Comparison of ENCODE assay signal across 8 cellular contexts in genomic region chr4:121096629-121097028, GRCh38. TPM values are rescaled to one million over a fixed set of nuclear protein-coding genes. Genes with fewer than 3 reads are reported as not detected.
A peak's percentile ranks its signal among the peaks of the same experiment; 100 is the strongest.
DNase-seq lines count a peak whose midpoint lies in the region; ATAC-seq, FAIRE-seq and TF ChIP-seq lines count a peak whose summit lies in the region.

No MANE protein-coding gene starts in this region.

- no peaks in the 10 kb centered on the region for H3K27me3 ChIP-seq in cardiac muscle cell
- H3K27me3 ChIP-seq in smooth muscle cell (ENCODE audit: low read depth): no peaks in the 10 kb centered on the region

- H3K4me3 Mint-ChIP-seq in activated T-cell treated with anti-CD3 and anti-CD28 coated beads, Interleukin-2, amount 50 U/mL, for 72 hours: no peak overlapping the region

- H3K9me3 Mint-ChIP-seq in activated T-cell treated with anti-CD3 and anti-CD28 coated beads, Interleukin-2, amount 50 U/mL, for 72 hours: no peaks in the 10 kb centered on the region

- H3K4me2 ChIP-seq in smooth muscle cell: peak overlapping the region; percentile 28

- H3K9me3 ChIP-seq in cardiac muscle cell (ENCODE audit: low read depth): no peaks in the 10 kb centered on the region
- H3K9me3 ChIP-seq in smooth muscle cell (replicated peaks; ENCODE audit: low read depth): no peaks in the 10 kb centered on the region

- DNase-seq in cardiac muscle cell (ENCODE audit: low read depth in 1 of 2, low spot score in 1 of 2) (peak; percentile 57 to 58), cardiac septum (ENCODE audit: low spot score) (no peak), RCC 7860 (ENCODE audit: low spot score) (peak; percentile 27), fibroblast of peridontal ligament (ENCODE audit: extremely low read depth) (peak; percentile 79), smooth muscle cell (lab: John Stamatoyannopoulos, UW; ENCODE audit: unreplicated experiment) (no peak)
- DNase-seq in activated T-cell treated with anti-CD3 and anti-CD28 coated beads, Interleukin-2, amount 50 U/mL, for 72 hours: no peak
- DNase-seq in activated CD4-positive, alpha-beta T cell treated with anti-CD3 and anti-CD28 coated beads, Interleukin-2, amount 50 U/mL, for 48 hours: no peak

- no peaks in the 10 kb centered on the region for H3K4me1 Mint-ChIP-seq in activated T-cell treated with anti-CD3 and anti-CD28 coated beads, Interleukin-2, amount 50 U/mL, for 72 hours (ENCODE audit: low read depth)

- no peak overlapping the region for H2AFZ ChIP-seq in smooth muscle cell (ENCODE audit: low read depth)

- no peaks in the 10 kb centered on the region for H3K27me3 Mint-ChIP-seq in activated T-cell treated with anti-CD3 and anti-CD28 coated beads, Interleukin-2, amount 50 U/mL, for 72 hours (ENCODE audit: low read depth)

- 24% methylated on average over 2 of the region's 2 CpGs for WGBS in smooth muscle cell (ENCODE audit: low lambda C conversion rate)

- H3K79me2 ChIP-seq in smooth muscle cell (ENCODE audit: low read depth): no peaks in the 10 kb centered on the region

- H3K4me1 ChIP-seq in cardiac muscle cell (ENCODE audit: low read depth) (peaks cover 8% of the 10 kb centered on the region), smooth muscle cell (ENCODE audit: low read depth) (no peaks in the 10 kb centered on the region)

- H3K27ac ChIP-seq in cardiac muscle cell (no peak overlapping the region), smooth muscle cell (ENCODE audit: low read depth) (no peak overlapping the region)

- no peaks in the 10 kb centered on the region for H4K20me1 ChIP-seq in smooth muscle cell (ENCODE audit: low read depth)

- H3K36me3 Mint-ChIP-seq in activated T-cell treated with anti-CD3 and anti-CD28 coated beads, Interleukin-2, amount 50 U/mL, for 72 hours (ENCODE audit: insufficient read depth in 2 of 2): no peaks in the 10 kb centered on the region

- no peaks in the 10 kb centered on the region for H3K36me3 ChIP-seq in cardiac muscle cell
- no peaks in the 10 kb centered on the region for H3K36me3 ChIP-seq in smooth muscle cell (ENCODE audit: low read depth)

- peak; percentile 31 for FAIRE-seq in RCC 7860 (lab: Jason Lieb, UNC)

- ATAC-seq in activated T-cell treated with anti-CD3 and anti-CD28 coated beads, Interleukin-2, amount 50 U/mL, for 72 hours (replicated peaks in 1 of 2): no peak
- no peak for ATAC-seq in HG02938 (IDR thresholded peaks at IDR 0.05; ENCODE audit: unreplicated experiment)

- no peak overlapping the region for H3K9ac ChIP-seq in smooth muscle cell (ENCODE audit: low read depth)

- no peak overlapping the region for H3K27ac Mint-ChIP-seq in activated T-cell treated with anti-CD3 and anti-CD28 coated beads, Interleukin-2, amount 50 U/mL, for 72 hours

- no peaks in the 10 kb centered on the region for H3F3A ChIP-seq in smooth muscle cell (ENCODE audit: low read depth)

- peak; percentile 49 for TF ChIP-seq CTCF in cardiac muscle cell (IDR thresholded peaks at IDR 0.05; ENCODE audit: low read depth, low read length)
- TF ChIP-seq CTCF in smooth muscle cell (IDR thresholded peaks at IDR 0.05; ENCODE audit: borderline replicate concordance, insufficient read depth, poor library complexity, severe bottlenecking): peak; percentile 71

- intact Hi-C loops in cardiac septum (cut with DNase I): loop anchor here (5.0 to 10.0 kb wide), 4 partner anchors 72 to 1022 kb away; no protein-coding TSS in a partner anchor

- H3K4me3 ChIP-seq in cardiac muscle cell (no peak overlapping the region), smooth muscle cell (no peak overlapping the region)

RNA-seq across cellular contexts. Expression of gene NDNF, which starts 24.3 kb away (rescaled TPM):
- 4.8 and 9.3 TPM in 2 replicates for total RNA-seq in cardiac muscle cell
- polyA plus RNA-seq in cardiac muscle cell: 2.6 and 9.3 TPM in 2 replicates
- total RNA-seq in cardiac septum: 5.1 TPM
- total RNA-seq in smooth muscle cell: 11.0 and 27.6 TPM in 2 replicates
- 6.3 and 8.4 TPM in 2 replicates for polyA plus RNA-seq in smooth muscle cell
- under 1 TPM; 0.34 to 0.35 TPM for total RNA-seq in activated T-cell treated with anti-CD3 and anti-CD28 coated beads, Interleukin-2, amount 50 U/mL, for 72 hours

Comparison
In these comparisons a context has a peak if more than half of its experiments do, and no peak if none do; other contexts are left out.
1. DNase-seq: peak in cardiac muscle cell (2 of 2), RCC 7860 (single experiment) and fibroblast of peridontal ligament (single experiment); none in cardiac septum (single experiment), smooth muscle cell (single experiment), activated T-cell treated with anti-CD3 and anti-CD28 coated beads, Interleukin-2, amount 50 U/mL, for 72 hours (0 of 2) and activated CD4-positive, alpha-beta T cell treated with anti-CD3 and anti-CD28 coated beads, Interleukin-2, amount 50 U/mL, for 48 hours (0 of 2).